ENCODE assay signal across 9 cellular contexts in the genomic region with DNA sequence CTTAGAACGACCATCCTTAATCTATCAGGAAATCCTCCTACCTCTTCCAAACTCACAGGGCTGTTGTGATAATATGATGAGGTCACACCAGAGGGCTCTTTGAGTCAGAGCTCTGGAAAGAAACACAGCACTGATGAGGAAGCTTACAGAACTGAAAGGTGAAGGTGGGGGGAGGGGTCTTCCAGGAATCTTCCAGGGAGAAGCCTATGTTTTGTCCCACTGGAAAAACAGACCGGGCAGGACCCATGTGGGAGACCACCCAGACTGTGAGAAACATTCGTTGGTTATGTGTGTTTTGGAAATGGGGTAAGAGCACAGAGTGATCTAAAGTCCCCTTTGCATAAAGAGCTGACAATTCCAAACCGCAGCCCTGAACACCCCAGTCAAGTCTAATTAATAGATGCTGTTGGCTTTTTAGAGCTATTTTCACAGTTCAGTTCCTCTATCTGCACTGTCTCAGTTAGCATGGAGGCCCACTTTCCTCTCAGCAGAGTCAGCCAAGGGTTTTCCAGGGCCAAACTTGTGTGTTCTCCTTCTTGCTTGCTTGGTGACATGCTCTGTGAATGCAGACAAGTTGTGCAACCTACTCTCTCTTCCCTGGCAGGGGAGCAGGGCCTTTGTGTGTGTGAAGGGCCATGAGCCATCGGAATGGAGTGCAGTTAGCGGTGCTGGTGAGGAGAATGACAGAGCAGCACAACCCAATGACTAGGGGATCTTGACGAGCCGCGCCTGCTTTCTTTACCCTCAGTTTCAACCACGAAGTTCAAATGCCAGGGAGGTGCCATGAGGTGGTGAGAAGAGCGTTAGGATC. TPM values are rescaled to one million over a fixed set of nuclear protein-coding genes. Genes with fewer than 3 reads are reported as not detected.
DNase-seq lines count a peak whose midpoint lies in the region; ATAC-seq, FAIRE-seq and TF ChIP-seq lines count a peak whose summit lies in the region.
"Had no signal": no experiment of that assay in that cellular context is flagged by ENCODE, and none has a peak within 500 bp of the region (broad histone marks: within the 10 kb centered on the region; RNA-seq: fewer than 3 reads in every experiment).

No MANE protein-coding gene starts in this region.

- H3K27me3 Mint-ChIP-seq in CD4-positive, alpha-beta T cell = peaks cover 3% of the 10 kb centered on the region

- peak overlapping the region in 58 of 59 donors; percentile 18 to 85 (median 66) for H3K27ac ChIP-seq in dorsolateral prefrontal cortex
- no peak overlapping the region for H3K27ac ChIP-seq in CD4-positive, alpha-beta T cell (ENCODE audit: low read depth, low read length)

- H3K9me3 ChIP-seq in CD4-positive, alpha-beta T cell (ENCODE audit: control insufficient read depth, low read length) = no peaks in the 10 kb centered on the region

- TF ChIP-seq CTCF in BJ (IDR thresholded peaks at IDR 0.05; ENCODE audit: insufficient read depth, low read depth, low read length) (no peak), dorsolateral prefrontal cortex (IDR thresholded peaks at IDR 0.05 in 54 of 56, conservative IDR thresholded peaks at IDR 0.05 in 2 of 56; ENCODE audit: low read depth in 1 of 56, partially characterized antibody in 56 of 56) (no peak)
- no peak for TF ChIP-seq CTCF in CD4-positive, alpha-beta T cell (IDR thresholded peaks at IDR 0.05)

- POLR2A ChIA-PET in BJ (lab: Charles Lee) = interaction anchor here (0.6 kb wide), 1 partner anchor 559 kb away, joined by 6 read pairs; no protein-coding TSS in a partner anchor
- POLR2A ChIA-PET in CD4-positive, alpha-beta T cell (lab: Charles Lee) = no interaction called here

- CTCF ChIA-PET in BJ (lab: Yijun Ruan, JAX) = interaction anchor here (0.6 to 3.4 kb wide), 10 partner anchors 9 to 74 kb away, joined by 3 to 19 read pairs (median 4); a partner anchor contains a TSS
- CTCF ChIA-PET in CD4-positive, alpha-beta T cell (lab: Charles Lee) = no interaction called here

- H3K27me3 ChIP-seq in BJ (ENCODE audit: control insufficient read depth, insufficient read depth, low read length) (no peaks in the 10 kb centered on the region), dorsolateral prefrontal cortex (no peaks in the 10 kb centered on the region)
- no peaks in the 10 kb centered on the region for H3K27me3 ChIP-seq in CD4-positive, alpha-beta T cell (ENCODE audit: control insufficient read depth, insufficient read depth, low read length)

- no peak for FAIRE-seq in GM19239 (lab: Jason Lieb, UNC)

- DNase-seq in BJ (ENCODE audit: low read depth) = peak; percentile 93
- peak; percentile 61 for DNase-seq in NCI-H460 (ENCODE audit: extremely low read depth, low read depth)
- no peak for DNase-seq in dorsolateral prefrontal cortex
- peak; percentile 90 for DNase-seq in myocyte (ENCODE audit: low read depth)
- DNase-seq in CD4-positive, alpha-beta T cell = no peak
- no peak for DNase-seq in GM19239 (ENCODE audit: insufficient read length, low spot score)
- DNase-seq in NCI-H446 treated with DMSO at 0.1 percent for 48 hours (lab: John Stamatoyannopoulos, UW) = no peak
- no peak for DNase-seq in activated gamma-delta T cell treated with Interleukin-2 at 50 U/mL for 16 hours

- ATAC-seq in CD4-positive, alpha-beta T cell (ENCODE audit: poor library complexity) = no peak

- no peaks in the 10 kb centered on the region for H3K36me3 Mint-ChIP-seq in CD4-positive, alpha-beta T cell (ENCODE audit: low read depth)
- H3K36me3 Mint-ChIP-seq: activated naive CD4-positive, alpha-beta T cell treated with anti-CD3 and anti-CD28 coated beads, Interleukin-2, amount 50 U/mL, for 24 hours had no signal

- no peaks in the 10 kb centered on the region for H3K36me3 ChIP-seq in BJ (ENCODE audit: control insufficient read depth, insufficient read depth, low read length)

- H3K27ac Mint-ChIP-seq in CD4-positive, alpha-beta T cell = no peak overlapping the region
- H3K27ac Mint-ChIP-seq: activated naive CD4-positive, alpha-beta T cell treated with anti-CD3 and anti-CD28 coated beads, Interleukin-2, amount 50 U/mL, for 24 hours had no signal

- peaks cover 2% of the 10 kb centered on the region for H3K9me3 Mint-ChIP-seq in CD4-positive, alpha-beta T cell
- H3K9me3 Mint-ChIP-seq: activated naive CD4-positive, alpha-beta T cell treated with anti-CD3 and anti-CD28 coated beads, Interleukin-2, amount 50 U/mL, for 24 hours had no signal

- intact Hi-C loops in dorsolateral prefrontal cortex (cut with DNase I) = no loop called here
- intact Hi-C loops in CD4-positive, alpha-beta T cell (cut with DNase I, micrococcal nuclease) = no loop called here

- no peak overlapping the region for H3K4me3 Mint-ChIP-seq in CD4-positive, alpha-beta T cell
- H3K4me3 Mint-ChIP-seq: activated naive CD4-positive, alpha-beta T cell treated with anti-CD3 and anti-CD28 coated beads, Interleukin-2, amount 50 U/mL, for 24 hours had no signal

- no peaks in the 10 kb centered on the region for H3K4me1 Mint-ChIP-seq in CD4-positive, alpha-beta T cell (ENCODE audit: low read depth)

- no peak overlapping the region for H3K4me3 ChIP-seq in BJ (ENCODE audit: low read depth, low read length)
- no peak overlapping the region for H3K4me3 ChIP-seq in dorsolateral prefrontal cortex

RNA-seq across cellular contexts. Expression of a gene that starts 12.3 kb away (rescaled TPM):
- 87.3 and 130 TPM in 2 replicates for polyA plus RNA-seq in BJ (2011; rRNA removed)
- polyA minus RNA-seq in BJ (2011; rRNA and poly(A)+ RNA removed) = 30.1 and 35.4 TPM in 2 replicates
- 53.8 and 54.6 TPM in 2 replicates for total RNA-seq in NCI-H460 (2014; rRNA removed; shearing (Covaris generic))
- 32.9 and 44.9 TPM in 2 replicates for polyA plus RNA-seq in NCI-H460 (2014; cell fraction: nucleus; rRNA removed)
- total RNA-seq in dorsolateral prefrontal cortex (100 to 1,000 TPM in 6 of 120 experiments, 10 to 100 TPM in 114; 34.3 to 144 (median 58.1) TPM), myocyte (267 and 319 TPM in 2 replicates)
- 271 TPM for polyA plus RNA-seq in myocyte (2012)
- total RNA-seq in CD4-positive, alpha-beta T cell = under 1 TPM; 0.45 to 0.71 TPM

RNA-seq across cellular contexts. Expression of a gene that starts 35.2 kb away (rescaled TPM):
- polyA plus RNA-seq in BJ (2011; rRNA removed) = 0.17 TPM in 1 of 2 replicates, not detected in the other
- not detected in 2 replicates for polyA minus RNA-seq in BJ (2011; rRNA and poly(A)+ RNA removed)
- 1.9 TPM in 1 of 2 replicates, not detected in the other for total RNA-seq in NCI-H460 (2014; rRNA removed; shearing (Covaris generic))
- polyA plus RNA-seq in NCI-H460 (2014; cell fraction: nucleus; rRNA removed) = not detected in 2 replicates
- under 1 TPM in 3 of 120 experiments, not detected in 117; 0.32 to 0.99 (median 0.66) TPM for total RNA-seq in dorsolateral prefrontal cortex
- 9,118 and 11,163 TPM in 2 replicates for total RNA-seq in myocyte
- polyA plus RNA-seq in myocyte (2012) = 4,992 TPM
- total RNA-seq in CD4-positive, alpha-beta T cell = not detected

RNA-seq across cellular contexts. Expression of a gene that starts 50.2 kb away (rescaled TPM):
- polyA plus RNA-seq in BJ (2011; rRNA removed) = 720 and 957 TPM in 2 replicates
- polyA minus RNA-seq in BJ (2011; rRNA and poly(A)+ RNA removed) = 475 and 544 TPM in 2 replicates
- 729 and 850 TPM in 2 replicates for total RNA-seq in NCI-H460 (2014; rRNA removed; shearing (Covaris generic))
- 1,097 and 1,161 TPM in 2 replicates for polyA plus RNA-seq in NCI-H460 (2014; cell fraction: nucleus; rRNA removed)
- 1,000 to 10,000 TPM in 2 of 120 experiments, 100 to 1,000 TPM in 118; 225 to 1,268 (median 522) TPM for total RNA-seq in dorsolateral prefrontal cortex
- total RNA-seq in myocyte = 184 and 198 TPM in 2 replicates
- polyA plus RNA-seq in myocyte (2012) = 472 TPM
- total RNA-seq in CD4-positive, alpha-beta T cell = 10 to 100 TPM; 34.8 to 39.9 TPM

RNA-seq across cellular contexts. Expression of a gene that starts 57.6 kb away (rescaled TPM):
- polyA plus RNA-seq in BJ (2011; rRNA removed) = not detected in 2 replicates
- not detected in 2 replicates for polyA minus RNA-seq in BJ (2011; rRNA and poly(A)+ RNA removed)
- not detected in 2 replicates for total RNA-seq in NCI-H460 (2014; rRNA removed; shearing (Covaris generic))
- polyA plus RNA-seq in NCI-H460 (2014; cell fraction: nucleus; rRNA removed) = not detected in 2 replicates
- total RNA-seq in dorsolateral prefrontal cortex (1 to 10 TPM in 1 of 120 experiments, under 1 TPM in 1, not detected in 118; 0.32 to 1.0 TPM), myocyte (22.3 and 27.0 TPM in 2 replicates)
- polyA plus RNA-seq in myocyte (2012) = 6.8 TPM
- total RNA-seq in CD4-positive, alpha-beta T cell = not detected

Comparison
In these comparisons a context has a peak if more than half of its experiments do, and no peak if none do; other contexts are left out.
1. DNase-seq: peak in BJ (single experiment), NCI-H460 (single experiment) and myocyte (single experiment); none in dorsolateral prefrontal cortex (0 of 10), CD4-positive, alpha-beta T cell (0 of 10), GM19239 (single experiment), NCI-H446 treated with DMSO at 0.1 percent for 48 hours (single experiment) and activated gamma-delta T cell treated with Interleukin-2 at 50 U/mL for 16 hours (single experiment).
2. RNA of a gene that starts 12.3 kb away (total RNA-seq): 267 to 319 TPM in myocyte, 34.3 to 144 TPM in dorsolateral prefrontal cortex and 53.8 to 54.6 TPM in NCI-H460; 0.45 to 0.71 TPM in CD4-positive, alpha-beta T cell; every median in the first group is over 10 times any median in the second.
3. RNA of a gene that starts 35.2 kb away (total RNA-seq): 9,118 to 11,163 TPM in myocyte; 1.9 TPM in NCI-H460, 0.32 to 0.99 TPM in dorsolateral prefrontal cortex and not detected in CD4-positive, alpha-beta T cell; every median in the first group is over 1,000 times any median in the second.